1 cellular context compared by ENCODE assay signal in genomic region chr4:176782794-176783193, GRCh38.
TF ChIP-seq lines count a peak whose summit lies in the region.

No MANE protein-coding gene starts in this region.

TF ChIP-seq in HepG2, 621 proteins besides CTCF, POLR2A, EP300 and RAD21:
- TF ChIP-seq REST (IDR thresholded peaks at IDR 0.05; ENCODE audit: borderline replicate concordance in 1 of 2, low read depth in 1 of 2, low read length in 2 of 2), result no peak
- no peak for TF ChIP-seq ZFY (CRISPR knock-in tag; IDR thresholded peaks at IDR 0.05)
- TF ChIP-seq HOMEZ (CRISPR knock-in tag; IDR thresholded peaks at IDR 0.05; ENCODE audit: low read depth), result no peak
- TF ChIP-seq, protein P1, sequence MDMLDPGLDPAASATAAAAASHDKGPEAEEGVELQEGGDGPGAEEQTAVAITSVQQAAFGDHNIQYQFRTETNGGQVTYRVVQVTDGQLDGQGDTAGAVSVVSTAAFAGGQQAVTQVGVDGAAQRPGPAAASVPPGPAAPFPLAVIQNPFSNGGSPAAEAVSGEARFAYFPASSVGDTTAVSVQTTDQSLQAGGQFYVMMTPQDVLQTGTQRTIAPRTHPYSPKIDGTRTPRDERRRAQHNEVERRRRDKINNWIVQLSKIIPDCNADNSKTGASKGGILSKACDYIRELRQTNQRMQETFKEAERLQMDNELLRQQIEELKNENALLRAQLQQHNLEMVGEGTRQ (IDR thresholded peaks at IDR 0.05; ENCODE audit: low read depth, low read length), result no peak
- TF ChIP-seq, protein P1 (CRISPR knock-in tag; IDR thresholded peaks at IDR 0.05; ENCODE audit: borderline replicate concordance), result no peak
